ENCODE assay signal across 25 cellular contexts in the genomic region with DNA sequence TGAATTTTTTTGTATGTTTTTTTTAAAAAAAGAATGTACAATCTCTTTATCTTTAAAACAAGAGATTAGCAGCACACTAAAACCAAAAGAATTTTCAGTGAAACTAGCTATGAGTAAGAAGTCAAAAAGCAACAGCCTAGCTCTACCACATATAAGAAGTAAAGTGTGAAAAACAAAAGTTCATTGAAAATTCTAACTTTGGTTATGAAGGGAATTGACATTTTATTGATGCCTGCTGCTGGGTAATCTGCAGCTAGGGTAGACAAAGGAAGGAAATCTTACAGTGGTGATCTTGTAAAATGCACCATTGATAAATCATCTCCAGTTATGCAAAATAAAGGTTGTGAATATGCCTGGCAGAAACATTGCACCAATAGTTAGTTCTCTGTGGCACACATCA. TPM values are rescaled to one million over a fixed set of nuclear protein-coding genes. Genes with fewer than 3 reads are reported as not detected.
"Had no signal": no experiment of that assay in that cellular context is flagged by ENCODE, and none has a peak within 500 bp of the region (broad histone marks: within the 10 kb centered on the region; RNA-seq: fewer than 3 reads in every experiment).

No MANE protein-coding gene starts in this region.

- H3K36me3 Mint-ChIP-seq: memory B cell had no signal

- H3K4me1 Mint-ChIP-seq: memory B cell, neural progenitor cell had no signal

- H3K9me3 Mint-ChIP-seq: natural killer cell treated with Interleukin-12 subunit alpha and Interleukin-12 subunit beta and Interleukin-15 and Interleukin-18, amount 100 ng/mL, for 72 hours had no signal

- DNase-seq: effector memory CD4-positive, alpha-beta T cell; heart left ventricle; hippocampal formation; kidney glomerular epithelial cell; lower lobe of right lung; midbrain; nucleus accumbens; ovary; right cardiac atrium; small intestine; stimulated activated CD4-positive, alpha-beta T cell treated with anti-CD3 and anti-CD28 coated beads, Interleukin-12 subunit alpha, Interleukin-12 subunit beta, amount 100 ng/mL, for 4 hours; stimulated activated naive CD4-positive, alpha-beta T cell; thyroid gland; upper lobe of left lung; uterus had no signal

- ATAC-seq: esophagus mucosa; heart left ventricle; left lobe of liver; lower lobe of right lung; natural killer cell treated with Interleukin-12 subunit alpha and Interleukin-12 subunit beta and Interleukin-15 and Interleukin-18, amount 100 ng/mL, for 72 hours; right cardiac atrium had no signal

- H3K4me3 Mint-ChIP-seq: memory B cell; natural killer cell treated with Interleukin-12 subunit alpha and Interleukin-12 subunit beta and Interleukin-15 and Interleukin-18, amount 100 ng/mL, for 72 hours; neural progenitor cell had no signal

- H3K27ac Mint-ChIP-seq: memory B cell; natural killer cell treated with Interleukin-12 subunit alpha and Interleukin-12 subunit beta and Interleukin-15 and Interleukin-18, amount 100 ng/mL, for 72 hours; neural progenitor cell; progenitor cell of endocrine pancreas had no signal

RNA-seq across cellular contexts. Expression of a gene that starts 37.8 kb away (rescaled TPM):
- total RNA-seq: esophagus mucosa, fibroblast of lung, frontal cortex, glomerular endothelial cell, heart left ventricle, left lobe of liver, lower lobe of right lung, progenitor cell of endocrine pancreas, right cardiac atrium, suprapubic skin, thyroid gland, upper lobe of left lung, uterus had no signal
